ENCODE assay signal across 17 cellular contexts in the genomic region with DNA sequence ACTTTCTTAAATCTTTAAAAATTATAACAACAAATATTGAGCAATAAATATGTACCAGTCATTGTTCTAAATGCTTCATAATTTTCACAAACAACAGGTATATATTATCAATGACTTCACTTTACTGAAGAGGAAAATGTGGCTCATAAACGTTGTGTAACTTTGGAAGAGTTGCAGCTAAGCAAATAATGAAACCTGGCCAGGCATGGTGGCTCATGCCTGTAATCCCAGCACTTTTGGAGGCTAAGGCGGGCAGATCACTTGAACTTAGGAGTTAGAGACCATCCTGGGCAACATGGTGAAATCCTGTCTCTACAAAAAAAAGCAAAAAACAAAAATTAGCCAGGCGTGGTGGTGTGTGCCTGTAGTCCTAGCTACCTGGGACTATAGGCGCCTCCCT.
DNase-seq lines count a peak whose midpoint lies in the region; ATAC-seq, FAIRE-seq and TF ChIP-seq lines count a peak whose summit lies in the region.
"Had no signal": no experiment of that assay in that cellular context is flagged by ENCODE, and none has a peak within 500 bp of the region (broad histone marks: within the 10 kb centered on the region; RNA-seq: fewer than 3 reads in every experiment).

No MANE protein-coding gene starts in this region.

- no peak overlapping the region for H3K27ac ChIP-seq in breast epithelium
- no peak overlapping the region for H3K27ac ChIP-seq in left lung
- no peak overlapping the region for H3K27ac ChIP-seq in upper lobe of right lung
- H3K27ac ChIP-seq in sigmoid colon = no peak overlapping the region
- H3K27ac ChIP-seq: BLaER1 treated with 17β-estradiol and CSF1 and Interleukin-3, amounts not matched to agents 10 nM and 100 nM had no signal

- POLR2A ChIA-PET in MCF 10A (lab: Yijun Ruan, JAX) = interaction anchor here (0.6 kb wide), 1 partner anchor 43 kb away, joined by 4 read pairs; no protein-coding TSS in a partner anchor

- H3K36me3 Mint-ChIP-seq in MCF 10A (ENCODE audit: insufficient read depth, unreplicated experiment) (no peaks in the 10 kb centered on the region), natural killer cell (no peaks in the 10 kb centered on the region)
- H3K36me3 Mint-ChIP-seq: CD4-positive, CD25-positive, alpha-beta regulatory T cell had no signal

- H3K9me3 Mint-ChIP-seq in MCF 10A (ENCODE audit: unreplicated experiment) (peaks cover 7% of the 10 kb centered on the region), natural killer cell (no peaks in the 10 kb centered on the region)
- H3K9me3 Mint-ChIP-seq: GM23338 had no signal

- no peak overlapping the region for H3K4me3 ChIP-seq in breast epithelium
- no peak overlapping the region for H3K4me3 ChIP-seq in bronchial epithelial cell (ENCODE audit: low read depth, low read length)
- H3K4me3 ChIP-seq in left lung = no peak overlapping the region
- no peak overlapping the region for H3K4me3 ChIP-seq in upper lobe of right lung
- H3K4me3 ChIP-seq in sigmoid colon = no peak overlapping the region
- H3K4me3 ChIP-seq: BLaER1 treated with 17β-estradiol and CSF1 and Interleukin-3, amounts not matched to agents 10 nM and 100 nM; GM23338 had no signal

- DNase-seq in MCF 10A (ENCODE audit: unreplicated experiment) (peak; percentile 65), breast epithelium (ENCODE audit: low spot score in 2 of 2) (no peak), bronchial epithelial cell (ENCODE audit: low read depth) (peak; percentile 87), left lung (no peak), upper lobe of right lung (no peak), natural killer cell (no peak), sigmoid colon (no peak)
- DNase-seq: ACHN; Calu3; CD4-positive, CD25-positive, alpha-beta regulatory T cell; DMS 273 treated with DMSO at 0.1 percent for 48 hours; H9; IMR-90 had no signal

- CTCF ChIA-PET in MCF 10A (lab: Yijun Ruan, JAX) = interaction anchor here (0.7 kb wide), 1 partner anchor 247 kb away, joined by 3 read pairs; no protein-coding TSS in a partner anchor

- H3K36me3 ChIP-seq in breast epithelium (no peaks in the 10 kb centered on the region), bronchial epithelial cell (ENCODE audit: control insufficient read depth, insufficient read depth, low read length) (no peaks in the 10 kb centered on the region), left lung (no peaks in the 10 kb centered on the region), upper lobe of right lung (no peaks in the 10 kb centered on the region), sigmoid colon (no peaks in the 10 kb centered on the region)
- H3K36me3 ChIP-seq: BLaER1 treated with 17β-estradiol and CSF1 and Interleukin-3, amounts not matched to agents 10 nM and 100 nM had no signal

- TF ChIP-seq EP300 in sigmoid colon (IDR thresholded peaks at IDR 0.05) = no peak

- TF ChIP-seq CTCF in MCF 10A (IDR thresholded peaks at IDR 0.05; ENCODE audit: unreplicated experiment) = no peak
- TF ChIP-seq CTCF in breast epithelium (IDR thresholded peaks at IDR 0.05) = no peak
- TF ChIP-seq CTCF in bronchial epithelial cell (IDR thresholded peaks at IDR 0.05; ENCODE audit: insufficient read depth, low read length, severe bottlenecking) = no peak
- no peak for TF ChIP-seq CTCF in left lung (IDR thresholded peaks at IDR 0.05)
- no peak for TF ChIP-seq CTCF in upper lobe of right lung (IDR thresholded peaks at IDR 0.05)
- TF ChIP-seq CTCF in natural killer cell (IDR thresholded peaks at IDR 0.05) = no peak
- no peak for TF ChIP-seq CTCF in sigmoid colon (IDR thresholded peaks at IDR 0.05)

- 42 to 79% methylated on average over 4 of the region's 4 CpGs for WGBS in sigmoid colon, 2 donors

- TF ChIP-seq POLR2A in breast epithelium (IDR thresholded peaks at IDR 0.05) = no peak
- TF ChIP-seq POLR2A in sigmoid colon (IDR thresholded peaks at IDR 0.05) = no peak

- ATAC-seq in left lung = peak; percentile 60
- ATAC-seq in upper lobe of right lung = peak; percentile 37
- ATAC-seq in natural killer cell = no peak
- no peak for ATAC-seq in HG03342 (IDR thresholded peaks at IDR 0.05; ENCODE audit: unreplicated experiment)

- H3K4me3 Mint-ChIP-seq in MCF 10A (ENCODE audit: unreplicated experiment) (no peak overlapping the region), natural killer cell (no peak overlapping the region)
- H3K4me3 Mint-ChIP-seq: CD4-positive, CD25-positive, alpha-beta regulatory T cell; GM23338; H9 had no signal

- no peak for FAIRE-seq in bronchial epithelial cell (lab: Jason Lieb, UNC)
- FAIRE-seq: HTR-8/SVneo had no signal

- H3K9me3 ChIP-seq in breast epithelium = peaks cover 0 to 11% of the 10 kb centered on the region in 2 donors
- H3K9me3 ChIP-seq in left lung = no peaks in the 10 kb centered on the region
- H3K9me3 ChIP-seq in upper lobe of right lung = no peaks in the 10 kb centered on the region
- peaks cover 0 to 3% (median 0%) of the 10 kb centered on the region in 4 donors for H3K9me3 ChIP-seq in sigmoid colon

- H3K27me3 ChIP-seq in breast epithelium (no peaks in the 10 kb centered on the region), bronchial epithelial cell (ENCODE audit: control insufficient read depth, insufficient read depth, low read length) (no peaks in the 10 kb centered on the region), left lung (no peaks in the 10 kb centered on the region), upper lobe of right lung (no peaks in the 10 kb centered on the region), sigmoid colon (no peaks in the 10 kb centered on the region)
- H3K27me3 ChIP-seq: BLaER1 treated with 17β-estradiol and CSF1 and Interleukin-3, amounts not matched to agents 10 nM and 100 nM had no signal

- no TSS peak for BruUV-seq in MCF 10A (replicated peaks; lab: Mats Ljungman, UMichigan)

- H3K27me3 Mint-ChIP-seq in MCF 10A (ENCODE audit: insufficient read depth, unreplicated experiment) = no peaks in the 10 kb centered on the region
- peaks cover 8 to 34% of the 10 kb centered on the region in 2 donors for H3K27me3 Mint-ChIP-seq in natural killer cell (ENCODE audit: low read depth in 2 of 2)

- peaks cover 33% of the 10 kb centered on the region for H3K4me1 Mint-ChIP-seq in MCF 10A (ENCODE audit: insufficient read depth, unreplicated experiment)
- H3K4me1 Mint-ChIP-seq in natural killer cell = no peaks in the 10 kb centered on the region
- H3K4me1 Mint-ChIP-seq: CD4-positive, CD25-positive, alpha-beta regulatory T cell; GM23338 had no signal

- H3K27ac Mint-ChIP-seq in MCF 10A (ENCODE audit: low read depth, unreplicated experiment) = peak overlapping the region; percentile 68
- H3K27ac Mint-ChIP-seq in natural killer cell = no peak overlapping the region
- H3K27ac Mint-ChIP-seq: CD4-positive, CD25-positive, alpha-beta regulatory T cell; GM23338 had no signal

- intact Hi-C loops in MCF 10A (cut with micrococcal nuclease) = no loop called here
- intact Hi-C loops in breast epithelium (cut with DNase I; ENCODE audit: low total_unique reads) = loop anchor here (5.0 kb wide), 1 partner anchor 241 kb away; no protein-coding TSS in a partner anchor
- intact Hi-C loops in left lung (cut with DNase I) = no loop called here
- intact Hi-C loops in upper lobe of right lung (cut with DNase I) = no loop called here
- intact Hi-C loops in natural killer cell (cut with micrococcal nuclease) = no loop called here
- intact Hi-C loops in sigmoid colon (cut with DNase I) = no loop called here

- H3K4me1 ChIP-seq in breast epithelium = no peaks in the 10 kb centered on the region
- no peaks in the 10 kb centered on the region for H3K4me1 ChIP-seq in left lung
- no peaks in the 10 kb centered on the region for H3K4me1 ChIP-seq in upper lobe of right lung
- H3K4me1 ChIP-seq in sigmoid colon = no peaks in the 10 kb centered on the region
- H3K4me1 ChIP-seq: BLaER1 treated with 17β-estradiol and CSF1 and Interleukin-3, amounts not matched to agents 10 nM and 100 nM had no signal

Comparison
In these comparisons a context has a peak if more than half of its experiments do, and no peak if none do; other contexts are left out.
1. DNase-seq: peak in MCF 10A (single experiment) and bronchial epithelial cell (single experiment); none in breast epithelium (0 of 2), left lung (0 of 2), upper lobe of right lung (single experiment), natural killer cell (single experiment) and sigmoid colon (single experiment).
2. ATAC-seq: peak in left lung (single experiment) and upper lobe of right lung (single experiment); none in natural killer cell (0 of 3) and HG03342 (single experiment).